In the genomic region with DNA sequence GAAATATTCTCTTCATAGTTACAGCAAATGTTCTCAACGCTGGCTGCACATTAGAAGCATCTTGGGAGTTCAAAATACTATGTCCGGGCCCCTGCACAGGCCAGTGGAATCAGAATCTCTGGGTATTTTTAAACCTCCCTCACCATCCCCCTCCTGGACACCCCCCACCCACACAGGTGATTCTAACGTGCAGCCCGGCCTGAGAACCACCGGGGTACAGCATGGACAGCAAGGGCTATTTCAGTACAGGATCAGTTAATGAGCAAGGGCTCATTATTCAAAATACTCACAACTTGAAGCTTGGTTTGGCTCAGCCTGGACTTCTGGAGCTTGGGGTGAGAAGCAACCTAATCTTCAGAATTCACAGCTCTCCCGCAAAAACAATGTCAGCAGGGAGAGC, we compare ENCODE assay signal across 30 cellular contexts. TPM values are rescaled to one million over a fixed set of nuclear protein-coding genes. Genes with fewer than 3 reads are reported as not detected.
A peak's percentile ranks its signal among the peaks of the same experiment; 100 is the strongest.
DNase-seq lines count a peak whose midpoint lies in the region; ATAC-seq, FAIRE-seq and TF ChIP-seq lines count a peak whose summit lies in the region.
"Had no signal": no experiment of that assay in that cellular context is flagged by ENCODE, and none has a peak within 500 bp of the region (broad histone marks: within the 10 kb centered on the region; RNA-seq: fewer than 3 reads in every experiment).

No MANE protein-coding gene starts in this region.

- H3K79me2 ChIP-seq in DOHH2 (ENCODE audit: control insufficient read depth, low read length), result no peaks in the 10 kb centered on the region
- H3K79me2 ChIP-seq in endothelial cell of umbilical vein (ENCODE audit: control insufficient read depth, insufficient read depth, low read length), result peaks cover 63% of the 10 kb centered on the region

- H3K4me3 Mint-ChIP-seq in activated naive CD4-positive, alpha-beta T cell treated with anti-CD3 and anti-CD28 coated beads, Interleukin-2, amount 10 ng/mL, durations not matched to agents 7 days and 5 days, result no peak overlapping the region
- H3K4me3 Mint-ChIP-seq: activated T-cell treated with anti-CD3 and anti-CD28 coated beads, Interleukin-2, amount 50 U/mL, for 24 hours; effector memory CD8-positive, alpha-beta T cell; H9; nephron progenitor cell; stimulated activated naive CD8-positive, alpha-beta T cell treated with anti-CD3 and anti-CD28 coated beads, Interleukin-15, amount 100 ng/mL, for 72 hours; T-helper 1 cell treated with Interleukin-12 subunit alpha and Interleukin-12 subunit beta and Interleukin-4 antibody, amounts not matched to agents 30 μg/mL and 1 μg/mL, for 36 hours had no signal

- no peaks in the 10 kb centered on the region for H3K9me2 ChIP-seq in DOHH2 (replicated peaks; ENCODE audit: control insufficient read depth, low read length)

- H3K36me3 ChIP-seq in DOHH2 (ENCODE audit: control insufficient read depth, low read length) (no peaks in the 10 kb centered on the region), endothelial cell of umbilical vein (ENCODE audit: control insufficient read depth in 2 of 2, extremely low read depth in 1 of 2, insufficient read depth in 2 of 2, low read length in 2 of 2) (no peaks in the 10 kb centered on the region), left lung (peaks cover 0 to 10% of the 10 kb centered on the region in 2 donors)
- H3K36me3 ChIP-seq: pancreas, thyroid gland had no signal

- dilution Hi-C loops in endothelial cell of umbilical vein (cut with MboI; ENCODE audit: extremely low pct_ligation_motif_present, low sequenced_read_pairs), result no loop called here

- TF ChIP-seq POLR2A in endothelial cell of umbilical vein (IDR thresholded peaks at IDR 0.05; ENCODE audit: low read depth, low read length), result no peak

- no peak overlapping the region for H3K27ac Mint-ChIP-seq in activated naive CD4-positive, alpha-beta T cell treated with anti-CD3 and anti-CD28 coated beads, Interleukin-2, amount 10 ng/mL, durations not matched to agents 7 days and 5 days
- H3K27ac Mint-ChIP-seq: activated T-cell treated with anti-CD3 and anti-CD28 coated beads, Interleukin-2, amount 50 U/mL, for 24 hours; effector memory CD8-positive, alpha-beta T cell; nephron progenitor cell; stimulated activated naive CD8-positive, alpha-beta T cell treated with anti-CD3 and anti-CD28 coated beads, Interleukin-15, amount 100 ng/mL, for 72 hours; T-helper 1 cell treated with Interleukin-12 subunit alpha and Interleukin-12 subunit beta and Interleukin-4 antibody, amounts not matched to agents 30 μg/mL and 1 μg/mL, for 36 hours had no signal

- DNase-seq in endothelial cell of umbilical vein (ENCODE audit: low read depth, low spot score) (no peak), left lung (no peak)
- no peak for DNase-seq in activated naive CD4-positive, alpha-beta T cell treated with anti-CD3 and anti-CD28 coated beads, Interleukin-2, amount 10 ng/mL, durations not matched to agents 7 days and 5 days
- DNase-seq: activated naive CD4-positive, alpha-beta T cell treated with Interleukin-2 at 50 U/mL for 16 hours; activated T-cell treated with anti-CD3 and anti-CD28 coated beads, Interleukin-2, amount 50 U/mL, for 24 hours; amniotic stem cell; Caco-2; effector memory CD8-positive, alpha-beta T cell; EL; esophagus squamous epithelium; H9; islet precursor cell; NCI-H1092; NCI-H187 treated with DMSO at 0.1 percent for 48 hours; NCI-H69; nephron progenitor cell; pancreas; right cardiac atrium; RPMI8226; stimulated activated CD4-positive, alpha-beta T cell treated with anti-CD3 and anti-CD28 coated beads, Interleukin-4, amount 100 ng/mL, for 4 hours; stimulated activated naive CD8-positive, alpha-beta T cell treated with anti-CD3 and anti-CD28 coated beads, Interleukin-15, amount 100 ng/mL, for 72 hours had no signal

- peak overlapping the region; percentile 51 for H3K4me2 ChIP-seq in DOHH2 (ENCODE audit: low read length)
- H3K4me2 ChIP-seq in endothelial cell of umbilical vein (ENCODE audit: insufficient read depth, low read length), result peak overlapping the region; percentile 91

- intact Hi-C loops in endothelial cell of umbilical vein (cut with micrococcal nuclease), result loop anchor here (2.0 to 10.0 kb wide), 3 partner anchors 236 to 422 kb away; partner anchors contain the start of gene MAPRE2
- intact Hi-C loops in left lung (cut with DNase I), result no loop called here

- CTCF ChIA-PET in endothelial cell of umbilical vein (lab: Charles Lee), result interaction anchor here (1.2 to 1.7 kb wide), 3 partner anchors 12 to 80 kb away, joined by 3 to 7 read pairs (median 4); no protein-coding TSS in a partner anchor
- CTCF ChIA-PET in activated naive CD4-positive, alpha-beta T cell treated with anti-CD3 and anti-CD28 coated beads, Interleukin-2, amount 10 ng/mL, durations not matched to agents 7 days and 5 days (lab: Charles Lee), result no interaction called here

- H3F3A ChIP-seq in DOHH2 (ENCODE audit: control insufficient read depth, insufficient read depth), result no peaks in the 10 kb centered on the region

- no peak overlapping the region for H2AFZ ChIP-seq in endothelial cell of umbilical vein (ENCODE audit: low read depth, low read length)

- peak overlapping the region; percentile 89 for H3K9ac ChIP-seq in endothelial cell of umbilical vein (replicated peaks; ENCODE audit: extremely low read depth, insufficient read depth, low read length)

- H4K20me1 ChIP-seq in DOHH2 (ENCODE audit: control insufficient read depth, insufficient read depth, low read depth, low read length), result no peaks in the 10 kb centered on the region
- H4K20me1 ChIP-seq in endothelial cell of umbilical vein (replicated peaks; ENCODE audit: control insufficient read depth, extremely low read depth, insufficient read depth, low read length), result no peaks in the 10 kb centered on the region

- TF ChIP-seq CTCF in DOHH2 (IDR thresholded peaks at IDR 0.05; ENCODE audit: low read depth, low read length, poor library complexity, severe bottlenecking) (no peak), endothelial cell of umbilical vein (IDR thresholded peaks at IDR 0.05; ENCODE audit: extremely low read depth in 1 of 2, insufficient read depth in 1 of 2, low read depth in 1 of 2, low read length in 2 of 2) (no peak), left lung (IDR thresholded peaks at IDR 0.05) (no peak)

- peaks cover 4% of the 10 kb centered on the region for H3K27me3 Mint-ChIP-seq in activated naive CD4-positive, alpha-beta T cell treated with anti-CD3 and anti-CD28 coated beads, Interleukin-2, amount 10 ng/mL, durations not matched to agents 7 days and 5 days
- H3K27me3 Mint-ChIP-seq: activated T-cell treated with anti-CD3 and anti-CD28 coated beads, Interleukin-2, amount 50 U/mL, for 24 hours; effector memory CD8-positive, alpha-beta T cell; stimulated activated naive CD8-positive, alpha-beta T cell treated with anti-CD3 and anti-CD28 coated beads, Interleukin-15, amount 100 ng/mL, for 72 hours had no signal

- 0 out of 2 replicates have a peak overlapping the region, but pooled peaks have one; percentile 34 for H3K4me3 ChIP-seq in DOHH2 (ENCODE audit: low read length)
- peak overlapping the region; percentile 39 to 91 (median 47) for H3K4me3 ChIP-seq in endothelial cell of umbilical vein (replicated peaks in 1 of 3; ENCODE audit: insufficient read depth in 1 of 3, low read depth in 1 of 3, low read length in 3 of 3)
- H3K4me3 ChIP-seq in left lung, result no peak overlapping the region
- H3K4me3 ChIP-seq: esophagus squamous epithelium, pancreas, thyroid gland had no signal

- H3K4me1 Mint-ChIP-seq in activated naive CD4-positive, alpha-beta T cell treated with anti-CD3 and anti-CD28 coated beads, Interleukin-2, amount 10 ng/mL, durations not matched to agents 7 days and 5 days, result no peaks in the 10 kb centered on the region

- ATAC-seq in GM19372 (IDR thresholded peaks at IDR 0.05; ENCODE audit: low read depth, unreplicated experiment) (peak; percentile 48), HG02870 (IDR thresholded peaks at IDR 0.05; ENCODE audit: unreplicated experiment) (peak; percentile 41), GM19463 (IDR thresholded peaks at IDR 0.05; ENCODE audit: unreplicated experiment) (no peak), GM21515 (IDR thresholded peaks at IDR 0.05; ENCODE audit: unreplicated experiment) (no peak), left lung (no peak)
- ATAC-seq: effector memory CD8-positive, alpha-beta T cell; pancreas; stimulated activated naive CD8-positive, alpha-beta T cell treated with anti-CD3 and anti-CD28 coated beads, Interleukin-15, amount 100 ng/mL, for 72 hours had no signal

- H3K9me3 ChIP-seq in DOHH2 (ENCODE audit: control insufficient read depth, insufficient read depth, low read length) (no peaks in the 10 kb centered on the region), endothelial cell of umbilical vein (replicated peaks; ENCODE audit: control insufficient read depth, insufficient read depth, low read length) (no peaks in the 10 kb centered on the region), left lung (no peaks in the 10 kb centered on the region)
- H3K9me3 ChIP-seq: Caco-2, esophagus squamous epithelium, thyroid gland had no signal

- H3K27ac ChIP-seq in DOHH2 (ENCODE audit: low read depth, low read length) (no peak overlapping the region), endothelial cell of umbilical vein (ENCODE audit: insufficient read depth, low read depth, low read length) (peak overlapping the region; percentile 90), left lung (peak overlapping the region in 1 of 2 donors; percentile 46)
- H3K27ac ChIP-seq: pancreas had no signal

- peak; percentile 15 for FAIRE-seq in endothelial cell of umbilical vein (lab: Jason Lieb, UNC)
- FAIRE-seq: colon, frontal cortex, pancreas had no signal

- H3K9me1 ChIP-seq in endothelial cell of umbilical vein (replicated peaks; ENCODE audit: control insufficient read depth, extremely low read depth, insufficient read depth, low read length), result no peaks in the 10 kb centered on the region

- POLR2A ChIA-PET in endothelial cell of umbilical vein (lab: Charles Lee), result no interaction called here

- no peaks in the 10 kb centered on the region for H3K9me3 Mint-ChIP-seq in activated naive CD4-positive, alpha-beta T cell treated with anti-CD3 and anti-CD28 coated beads, Interleukin-2, amount 10 ng/mL, durations not matched to agents 7 days and 5 days
- H3K9me3 Mint-ChIP-seq: activated T-cell treated with anti-CD3 and anti-CD28 coated beads, Interleukin-2, amount 50 U/mL, for 24 hours; effector memory CD8-positive, alpha-beta T cell; H9; nephron progenitor cell; stimulated activated naive CD8-positive, alpha-beta T cell treated with anti-CD3 and anti-CD28 coated beads, Interleukin-15, amount 100 ng/mL, for 72 hours; T-helper 1 cell treated with Interleukin-12 subunit alpha and Interleukin-12 subunit beta and Interleukin-4 antibody, amounts not matched to agents 30 μg/mL and 1 μg/mL, for 36 hours had no signal

- BruUV-seq in endothelial cell of umbilical vein (replicated peaks; lab: Mats Ljungman, UMichigan), result no TSS peak

- no peaks in the 10 kb centered on the region for H3K36me3 Mint-ChIP-seq in activated naive CD4-positive, alpha-beta T cell treated with anti-CD3 and anti-CD28 coated beads, Interleukin-2, amount 10 ng/mL, durations not matched to agents 7 days and 5 days

- H3K4me1 ChIP-seq in DOHH2 (ENCODE audit: control insufficient read depth, low read length), result peaks cover 21% of the 10 kb centered on the region
- H3K4me1 ChIP-seq in endothelial cell of umbilical vein (ENCODE audit: control insufficient read depth, extremely low read depth, insufficient read depth, low read length), result peaks cover 85% of the 10 kb centered on the region
- peaks cover 0 to 35% of the 10 kb centered on the region in 2 donors for H3K4me1 ChIP-seq in left lung
- H3K4me1 ChIP-seq: Caco-2 had no signal

- H3K27me3 ChIP-seq in DOHH2 (ENCODE audit: control insufficient read depth, low read length) (no peaks in the 10 kb centered on the region), endothelial cell of umbilical vein (ENCODE audit: control insufficient read depth in 2 of 2, insufficient read depth in 2 of 2, low read length in 2 of 2) (no peaks in the 10 kb centered on the region), left lung (no peaks in the 10 kb centered on the region)
- H3K27me3 ChIP-seq: esophagus squamous epithelium, pancreas, thyroid gland had no signal

RNA-seq across cellular contexts. Expression of gene INO80C, which starts 31.4 kb away (rescaled TPM):
- total RNA-seq in endothelial cell of umbilical vein, result 51.4 and 56.0 TPM in 2 replicates
- 41.4 and 43.4 TPM in 2 replicates for polyA plus RNA-seq in endothelial cell of umbilical vein
- 60.6 and 66.8 TPM in 2 replicates for polyA plus RNA-seq in endothelial cell of umbilical vein (2011; cell fraction: cytosol; rRNA removed)
- polyA plus RNA-seq in endothelial cell of umbilical vein (2011; cell fraction: nucleus; rRNA removed), result 68.8 and 69.0 TPM in 2 replicates
- 29.5 and 34.4 TPM in 2 replicates for polyA plus RNA-seq in endothelial cell of umbilical vein (2012)
- polyA minus RNA-seq in endothelial cell of umbilical vein, result 16.2 and 20.7 TPM in 2 replicates
- polyA minus RNA-seq in endothelial cell of umbilical vein (2011; cell fraction: cytosol; rRNA and poly(A)+ RNA removed), result 10.4 TPM
- 30.5 and 36.4 TPM in 2 replicates for polyA minus RNA-seq in endothelial cell of umbilical vein (2011; cell fraction: nucleus; rRNA and poly(A)+ RNA removed)
- 10 to 100 TPM; 27.0 to 28.0 TPM for total RNA-seq in left lung

Comparison
In these comparisons a context has a peak if more than half of its experiments do, and no peak if none do; other contexts are left out.
1. H3K4me3 ChIP-seq: peak in DOHH2 (single experiment) and endothelial cell of umbilical vein (3 of 3); none in left lung (0 of 2).
2. ATAC-seq: peak in GM19372 (single experiment) and HG02870 (single experiment); none in GM19463 (single experiment), GM21515 (single experiment) and left lung (single experiment).